In the genomic region with DNA sequence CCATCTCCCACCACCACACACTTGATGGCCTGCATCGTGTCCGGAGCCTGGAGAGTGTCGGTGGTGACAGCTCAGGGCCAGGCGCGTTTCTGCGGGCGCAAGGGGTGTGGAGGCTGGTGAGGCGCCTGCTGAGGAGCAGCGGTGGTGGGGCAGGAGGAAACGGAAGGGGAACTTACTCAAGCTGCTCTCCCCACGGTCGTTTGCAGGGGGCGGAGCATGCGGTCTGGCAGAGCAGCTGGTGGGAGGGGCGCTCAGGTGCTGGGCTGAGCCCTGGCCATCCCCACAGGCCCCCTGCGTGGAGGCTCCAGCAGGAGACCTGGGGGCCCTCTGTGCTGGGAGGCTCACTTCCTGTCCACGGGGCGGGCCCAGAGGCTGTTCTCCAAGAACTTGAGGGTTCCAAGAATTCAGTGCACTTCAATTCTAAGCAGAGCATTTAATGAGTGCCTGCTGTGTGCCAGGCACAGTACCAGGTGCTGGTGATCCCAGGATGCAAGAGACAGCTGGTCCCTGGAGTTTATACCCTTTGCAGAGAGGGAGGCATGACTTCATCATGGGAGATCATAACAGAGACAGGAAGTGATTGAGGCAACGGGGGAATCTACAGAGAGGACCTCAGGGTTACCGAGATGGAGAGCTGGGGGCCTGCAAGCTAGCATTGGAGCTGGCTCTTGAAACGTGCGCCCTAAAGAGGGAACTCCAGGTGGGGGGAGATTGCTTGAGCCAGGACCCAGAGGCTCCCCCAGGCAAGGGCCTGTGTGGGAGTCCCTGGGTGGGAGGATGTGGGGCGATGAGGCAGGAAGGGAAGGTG, we compare ENCODE assay signal across 2 cellular contexts.
TF ChIP-seq lines count a peak whose summit lies in the region.

A gene (minus strand): TSS at position 156 of the 808 bp plus-strand sequence. CDS start 121 bp downstream, at position 35.

TF ChIP-seq in liver, 16 proteins besides CTCF, POLR2A, EP300 and RAD21:
- TF ChIP-seq, protein P1, sequence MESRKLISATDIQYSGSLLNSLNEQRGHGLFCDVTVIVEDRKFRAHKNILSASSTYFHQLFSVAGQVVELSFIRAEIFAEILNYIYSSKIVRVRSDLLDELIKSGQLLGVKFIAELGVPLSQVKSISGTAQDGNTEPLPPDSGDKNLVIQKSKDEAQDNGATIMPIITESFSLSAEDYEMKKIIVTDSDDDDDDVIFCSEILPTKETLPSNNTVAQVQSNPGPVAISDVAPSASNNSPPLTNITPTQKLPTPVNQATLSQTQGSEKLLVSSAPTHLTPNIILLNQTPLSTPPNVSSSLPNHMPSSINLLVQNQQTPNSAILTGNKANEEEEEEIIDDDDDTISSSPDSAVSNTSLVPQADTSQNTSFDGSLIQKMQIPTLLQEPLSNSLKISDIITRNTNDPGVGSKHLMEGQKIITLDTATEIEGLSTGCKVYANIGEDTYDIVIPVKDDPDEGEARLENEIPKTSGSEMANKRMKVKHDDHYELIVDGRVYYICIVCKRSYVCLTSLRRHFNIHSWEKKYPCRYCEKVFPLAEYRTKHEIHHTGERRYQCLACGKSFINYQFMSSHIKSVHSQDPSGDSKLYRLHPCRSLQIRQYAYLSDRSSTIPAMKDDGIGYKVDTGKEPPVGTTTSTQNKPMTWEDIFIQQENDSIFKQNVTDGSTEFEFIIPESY (IDR thresholded peaks at IDR 0.05): no peak
- TF ChIP-seq GABPA (IDR thresholded peaks at IDR 0.05 in 1 of 2, conservative IDR thresholded peaks at IDR 0.05 in 1 of 2) (peak in 1 of 2 donors; percentile 12), SP1 (IDR thresholded peaks at IDR 0.05) (peak; percentile 12), RXRA (IDR thresholded peaks at IDR 0.05) (no peak)
TF ChIP-seq in liver: peak in this region for 2.

TF ChIP-seq in HepG2, 621 proteins besides CTCF, POLR2A, EP300 and RAD21:
- TF ChIP-seq, protein P2, sequence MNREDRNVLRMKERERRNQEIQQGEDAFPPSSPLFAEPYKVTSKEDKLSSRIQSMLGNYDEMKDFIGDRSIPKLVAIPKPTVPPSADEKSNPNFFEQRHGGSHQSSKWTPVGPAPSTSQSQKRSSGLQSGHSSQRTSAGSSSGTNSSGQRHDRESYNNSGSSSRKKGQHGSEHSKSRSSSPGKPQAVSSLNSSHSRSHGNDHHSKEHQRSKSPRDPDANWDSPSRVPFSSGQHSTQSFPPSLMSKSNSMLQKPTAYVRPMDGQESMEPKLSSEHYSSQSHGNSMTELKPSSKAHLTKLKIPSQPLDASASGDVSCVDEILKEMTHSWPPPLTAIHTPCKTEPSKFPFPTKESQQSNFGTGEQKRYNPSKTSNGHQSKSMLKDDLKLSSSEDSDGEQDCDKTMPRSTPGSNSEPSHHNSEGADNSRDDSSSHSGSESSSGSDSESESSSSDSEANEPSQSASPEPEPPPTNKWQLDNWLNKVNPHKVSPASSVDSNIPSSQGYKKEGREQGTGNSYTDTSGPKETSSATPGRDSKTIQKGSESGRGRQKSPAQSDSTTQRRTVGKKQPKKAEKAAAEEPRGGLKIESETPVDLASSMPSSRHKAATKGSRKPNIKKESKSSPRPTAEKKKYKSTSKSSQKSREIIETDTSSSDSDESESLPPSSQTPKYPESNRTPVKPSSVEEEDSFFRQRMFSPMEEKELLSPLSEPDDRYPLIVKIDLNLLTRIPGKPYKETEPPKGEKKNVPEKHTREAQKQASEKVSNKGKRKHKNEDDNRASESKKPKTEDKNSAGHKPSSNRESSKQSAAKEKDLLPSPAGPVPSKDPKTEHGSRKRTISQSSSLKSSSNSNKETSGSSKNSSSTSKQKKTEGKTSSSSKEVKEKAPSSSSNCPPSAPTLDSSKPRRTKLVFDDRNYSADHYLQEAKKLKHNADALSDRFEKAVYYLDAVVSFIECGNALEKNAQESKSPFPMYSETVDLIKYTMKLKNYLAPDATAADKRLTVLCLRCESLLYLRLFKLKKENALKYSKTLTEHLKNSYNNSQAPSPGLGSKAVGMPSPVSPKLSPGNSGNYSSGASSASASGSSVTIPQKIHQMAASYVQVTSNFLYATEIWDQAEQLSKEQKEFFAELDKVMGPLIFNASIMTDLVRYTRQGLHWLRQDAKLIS (CRISPR knock-in tag; IDR thresholded peaks at IDR 0.05): no peak
- TF ChIP-seq, protein P3, sequence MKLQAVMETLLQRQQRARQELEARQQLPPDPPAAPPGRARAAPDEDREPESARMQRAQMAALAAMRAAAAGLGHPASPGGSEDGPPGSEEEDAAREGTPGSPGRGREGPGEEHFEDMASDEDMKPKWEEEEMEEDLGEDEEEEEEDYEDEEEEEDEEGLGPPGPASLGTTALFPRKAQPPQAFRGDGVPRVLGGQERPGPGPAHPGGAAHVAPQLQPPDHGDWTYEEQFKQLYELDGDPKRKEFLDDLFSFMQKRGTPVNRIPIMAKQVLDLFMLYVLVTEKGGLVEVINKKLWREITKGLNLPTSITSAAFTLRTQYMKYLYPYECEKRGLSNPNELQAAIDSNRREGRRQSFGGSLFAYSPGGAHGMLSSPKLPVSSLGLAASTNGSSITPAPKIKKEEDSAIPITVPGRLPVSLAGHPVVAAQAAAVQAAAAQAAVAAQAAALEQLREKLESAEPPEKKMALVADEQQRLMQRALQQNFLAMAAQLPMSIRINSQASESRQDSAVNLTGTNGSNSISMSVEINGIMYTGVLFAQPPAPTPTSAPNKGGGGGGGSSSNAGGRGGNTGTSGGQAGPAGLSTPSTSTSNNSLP (IDR thresholded peaks at IDR 0.05; ENCODE audit: low read depth, low read length): no peak
- TF ChIP-seq ZBTB38 (CRISPR knock-in tag; IDR thresholded peaks at IDR 0.05) (no peak), MXD4 (CRISPR knock-in tag; IDR thresholded peaks at IDR 0.05) (no peak), HMGA1 (CRISPR knock-in tag; conservative IDR thresholded peaks at IDR 0.05) (no peak), ZNF33B (CRISPR knock-in tag; IDR thresholded peaks at IDR 0.05) (no peak), WIZ (CRISPR knock-in tag; IDR thresholded peaks at IDR 0.05) (no peak)
- TF ChIP-seq, protein P4, sequence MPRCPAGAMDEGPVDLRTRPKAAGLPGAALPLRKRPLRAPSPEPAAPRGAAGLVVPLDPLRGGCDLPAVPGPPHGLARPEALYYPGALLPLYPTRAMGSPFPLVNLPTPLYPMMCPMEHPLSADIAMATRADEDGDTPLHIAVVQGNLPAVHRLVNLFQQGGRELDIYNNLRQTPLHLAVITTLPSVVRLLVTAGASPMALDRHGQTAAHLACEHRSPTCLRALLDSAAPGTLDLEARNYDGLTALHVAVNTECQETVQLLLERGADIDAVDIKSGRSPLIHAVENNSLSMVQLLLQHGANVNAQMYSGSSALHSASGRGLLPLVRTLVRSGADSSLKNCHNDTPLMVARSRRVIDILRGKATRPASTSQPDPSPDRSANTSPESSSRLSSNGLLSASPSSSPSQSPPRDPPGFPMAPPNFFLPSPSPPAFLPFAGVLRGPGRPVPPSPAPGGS (CRISPR knock-in tag; IDR thresholded peaks at IDR 0.05): no peak
- TF ChIP-seq, protein P5, sequence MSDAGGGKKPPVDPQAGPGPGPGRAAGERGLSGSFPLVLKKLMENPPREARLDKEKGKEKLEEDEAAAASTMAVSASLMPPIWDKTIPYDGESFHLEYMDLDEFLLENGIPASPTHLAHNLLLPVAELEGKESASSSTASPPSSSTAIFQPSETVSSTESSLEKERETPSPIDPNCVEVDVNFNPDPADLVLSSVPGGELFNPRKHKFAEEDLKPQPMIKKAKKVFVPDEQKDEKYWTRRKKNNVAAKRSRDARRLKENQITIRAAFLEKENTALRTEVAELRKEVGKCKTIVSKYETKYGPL (CRISPR knock-in tag; IDR thresholded peaks at IDR 0.05): no peak
- TF ChIP-seq, protein P6, sequence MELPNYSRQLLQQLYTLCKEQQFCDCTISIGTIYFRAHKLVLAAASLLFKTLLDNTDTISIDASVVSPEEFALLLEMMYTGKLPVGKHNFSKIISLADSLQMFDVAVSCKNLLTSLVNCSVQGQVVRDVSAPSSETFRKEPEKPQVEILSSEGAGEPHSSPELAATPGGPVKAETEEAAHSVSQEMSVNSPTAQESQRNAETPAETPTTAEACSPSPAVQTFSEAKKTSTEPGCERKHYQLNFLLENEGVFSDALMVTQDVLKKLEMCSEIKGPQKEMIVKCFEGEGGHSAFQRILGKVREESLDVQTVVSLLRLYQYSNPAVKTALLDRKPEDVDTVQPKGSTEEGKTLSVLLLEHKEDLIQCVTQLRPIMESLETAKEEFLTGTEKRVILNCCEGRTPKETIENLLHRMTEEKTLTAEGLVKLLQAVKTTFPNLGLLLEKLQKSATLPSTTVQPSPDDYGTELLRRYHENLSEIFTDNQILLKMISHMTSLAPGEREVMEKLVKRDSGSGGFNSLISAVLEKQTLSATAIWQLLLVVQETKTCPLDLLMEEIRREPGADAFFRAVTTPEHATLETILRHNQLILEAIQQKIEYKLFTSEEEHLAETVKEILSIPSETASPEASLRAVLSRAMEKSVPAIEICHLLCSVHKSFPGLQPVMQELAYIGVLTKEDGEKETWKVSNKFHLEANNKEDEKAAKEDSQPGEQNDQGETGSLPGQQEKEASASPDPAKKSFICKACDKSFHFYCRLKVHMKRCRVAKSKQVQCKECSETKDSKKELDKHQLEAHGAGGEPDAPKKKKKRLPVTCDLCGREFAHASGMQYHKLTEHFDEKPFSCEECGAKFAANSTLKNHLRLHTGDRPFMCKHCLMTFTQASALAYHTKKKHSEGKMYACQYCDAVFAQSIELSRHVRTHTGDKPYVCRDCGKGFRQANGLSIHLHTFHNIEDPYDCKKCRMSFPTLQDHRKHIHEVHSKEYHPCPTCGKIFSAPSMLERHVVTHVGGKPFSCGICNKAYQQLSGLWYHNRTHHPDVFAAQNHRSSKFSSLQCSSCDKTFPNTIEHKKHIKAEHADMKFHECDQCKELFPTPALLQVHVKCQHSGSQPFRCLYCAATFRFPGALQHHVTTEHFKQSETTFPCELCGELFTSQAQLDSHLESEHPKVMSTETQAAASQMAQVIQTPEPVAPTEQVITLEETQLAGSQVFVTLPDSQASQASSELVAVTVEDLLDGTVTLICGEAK (IDR thresholded peaks at IDR 0.05): no peak
- TF ChIP-seq, protein P6 (CRISPR knock-in tag; IDR thresholded peaks at IDR 0.05): no peak
TF ChIP-seq in HepG2: peak in this region for 0.
